24 cellular contexts compared by ENCODE assay signal in genomic region chr12:66312189-66312588, GRCh38. TPM values are rescaled to one million over a fixed set of nuclear protein-coding genes. Genes with fewer than 3 reads are reported as not detected.
DNase-seq lines count a peak whose midpoint lies in the region; ATAC-seq and TF ChIP-seq lines count a peak whose summit lies in the region.
"Had no signal": no experiment of that assay in that cellular context is flagged by ENCODE, and none has a peak within 500 bp of the region (broad histone marks: within the 10 kb centered on the region; RNA-seq: fewer than 3 reads in every experiment).

No MANE protein-coding gene starts in this region.

- H3K9me3 Mint-ChIP-seq in activated T-cell treated with anti-CD3 and anti-CD28 coated beads, Interleukin-2, amount 50 U/mL, for 4 hours: no peaks in the 10 kb centered on the region
- H3K9me3 Mint-ChIP-seq in activated T-helper 1 cell treated with anti-CD3 and anti-CD28 coated beads, Interleukin-12 subunit alpha, Interleukin-12 subunit beta, Interleukin-2, Interleukin-4 antibody, amounts not matched to agents 30 ng/mL and 10 ng/mL and 1 ng/mL, durations not matched to agents 14 hours and 24 hours and 36 hours: no peaks in the 10 kb centered on the region
- no peaks in the 10 kb centered on the region for H3K9me3 Mint-ChIP-seq in naive thymus-derived CD8-positive, alpha-beta T cell
- H3K9me3 Mint-ChIP-seq: stimulated activated memory B cell treated with anti-CD40 and anti-IgM and Interleukin-4, amounts not matched to agents 10 μg/mL and 1 μg/mL and 100 μg/mL, for 72 hours; WTC11 had no signal

- no peaks in the 10 kb centered on the region for H3K27me3 Mint-ChIP-seq in activated T-cell treated with anti-CD3 and anti-CD28 coated beads, Interleukin-2, amount 50 U/mL, for 4 hours (ENCODE audit: low read depth)
- no peaks in the 10 kb centered on the region for H3K27me3 Mint-ChIP-seq in activated T-helper 1 cell treated with anti-CD3 and anti-CD28 coated beads, Interleukin-12 subunit alpha, Interleukin-12 subunit beta, Interleukin-2, Interleukin-4 antibody, amounts not matched to agents 30 ng/mL and 10 ng/mL and 1 ng/mL, durations not matched to agents 14 hours and 24 hours and 36 hours (ENCODE audit: insufficient read depth)
- H3K27me3 Mint-ChIP-seq in naive thymus-derived CD8-positive, alpha-beta T cell: no peaks in the 10 kb centered on the region
- H3K27me3 Mint-ChIP-seq: memory B cell; stimulated activated memory B cell treated with anti-CD40 and anti-IgM and Interleukin-4, amounts not matched to agents 10 μg/mL and 1 μg/mL and 100 μg/mL, for 72 hours had no signal

- no peaks in the 10 kb centered on the region for H3K9me3 ChIP-seq in HEK293 (ENCODE audit: control insufficient read depth, insufficient read depth, low read depth, low read length)
- H3K9me3 ChIP-seq: gastroesophageal sphincter, neutrophil, psoas muscle, sigmoid colon had no signal

- peaks cover 4% of the 10 kb centered on the region for H3K4me1 ChIP-seq in HEK293 (ENCODE audit: control insufficient read depth, insufficient read depth, low read length)
- H3K4me1 ChIP-seq: gastroesophageal sphincter, psoas muscle, sigmoid colon had no signal

- no peak for ATAC-seq in activated T-cell treated with anti-CD3 and anti-CD28 coated beads, Interleukin-2, amount 50 U/mL, for 4 hours
- no peak for ATAC-seq in naive thymus-derived CD8-positive, alpha-beta T cell
- ATAC-seq: gastroesophageal sphincter; left lobe of liver; psoas muscle; SK-N-SH treated with all-trans-retinoic acid at 6 μM for 48 hours; stimulated activated memory B cell treated with anti-CD40 and anti-IgM and Interleukin-4, amounts not matched to agents 10 μg/mL and 1 μg/mL and 100 μg/mL, for 72 hours; WTC11 had no signal

- CTCF ChIA-PET in HEK293 (lab: Yijun Ruan, JAX): interaction anchor here (0.6 kb wide), 1 partner anchor 1067 kb away, joined by 4 read pairs; no protein-coding TSS in a partner anchor
- CTCF ChIA-PET in GM10248 (lab: Yijun Ruan, JAX): interaction anchor here (1.0 to 2.3 kb wide), 4 partner anchors 9 to 97 kb away, joined by 3 to 6 read pairs (median 4); partner anchors contain the start of gene HELB

- peaks cover 78% of the 10 kb centered on the region for H3K4me1 Mint-ChIP-seq in activated T-cell treated with anti-CD3 and anti-CD28 coated beads, Interleukin-2, amount 50 U/mL, for 4 hours (ENCODE audit: low read depth)
- H3K4me1 Mint-ChIP-seq in activated T-helper 1 cell treated with anti-CD3 and anti-CD28 coated beads, Interleukin-12 subunit alpha, Interleukin-12 subunit beta, Interleukin-2, Interleukin-4 antibody, amounts not matched to agents 30 ng/mL and 10 ng/mL and 1 ng/mL, durations not matched to agents 14 hours and 24 hours and 36 hours (ENCODE audit: low read depth): peaks cover 75% of the 10 kb centered on the region
- peaks cover 35 to 78% (median 71%) of the 10 kb centered on the region in 4 donors for H3K4me1 Mint-ChIP-seq in naive thymus-derived CD8-positive, alpha-beta T cell
- H3K4me1 Mint-ChIP-seq: WTC11 had no signal

- no peak overlapping the region for H3K4me3 ChIP-seq in HEK293 (ENCODE audit: low read depth, low read length)
- H3K4me3 ChIP-seq: gastroesophageal sphincter, psoas muscle, sigmoid colon had no signal

- POLR2A ChIA-PET in HEK293 (lab: Yijun Ruan, JAX): interaction anchor here (1.4 kb wide), 1 partner anchor 10 kb away, joined by 8 read pairs; the partner anchor contains the start of gene HELB
- POLR2A ChIA-PET in naive thymus-derived CD8-positive, alpha-beta T cell (lab: Charles Lee): interaction anchor here (1.2 to 3.5 kb wide), 2 partner anchors 10 to 23 kb away, joined by 3 to 11 read pairs; partner anchors contain the start of gene HELB
- POLR2A ChIA-PET in GM10248 (lab: Yijun Ruan, JAX): interaction anchor here (0.5 kb wide), 1 partner anchor 1121 kb away, joined by 12 read pairs; no protein-coding TSS in a partner anchor

- intact Hi-C loops in activated T-helper 1 cell treated with anti-CD3 and anti-CD28 coated beads, Interleukin-12 subunit alpha, Interleukin-12 subunit beta, Interleukin-2, Interleukin-4 antibody, amounts not matched to agents 30 ng/mL and 10 ng/mL and 1 ng/mL, durations not matched to agents 14 hours and 24 hours and 36 hours (cut with micrococcal nuclease): loop anchor here (1.0 kb wide), 1 partner anchor 8 kb away; no protein-coding TSS in a partner anchor

- H3K4me3 Mint-ChIP-seq in activated T-cell treated with anti-CD3 and anti-CD28 coated beads, Interleukin-2, amount 50 U/mL, for 4 hours: peak overlapping the region; percentile 37
- peak overlapping the region; percentile 34 for H3K4me3 Mint-ChIP-seq in activated T-helper 1 cell treated with anti-CD3 and anti-CD28 coated beads, Interleukin-12 subunit alpha, Interleukin-12 subunit beta, Interleukin-2, Interleukin-4 antibody, amounts not matched to agents 30 ng/mL and 10 ng/mL and 1 ng/mL, durations not matched to agents 14 hours and 24 hours and 36 hours
- H3K4me3 Mint-ChIP-seq in naive thymus-derived CD8-positive, alpha-beta T cell: peak overlapping the region; percentile 40 to 78 (median 67)
- H3K4me3 Mint-ChIP-seq: memory B cell; stimulated activated memory B cell treated with anti-CD40 and anti-IgM and Interleukin-4, amounts not matched to agents 10 μg/mL and 1 μg/mL and 100 μg/mL, for 72 hours; WTC11 had no signal

- DNase-seq in activated T-cell treated with anti-CD3 and anti-CD28 coated beads, Interleukin-2, amount 50 U/mL, for 4 hours: no peak
- no peak for DNase-seq in activated T-cell treated with anti-CD3 and anti-CD28 coated beads, Interleukin-2, amount 50 U/mL, for 48 hours
- DNase-seq in activated T-helper 1 cell treated with anti-CD3 and anti-CD28 coated beads, Interleukin-12 subunit alpha, Interleukin-12 subunit beta, Interleukin-2, Interleukin-4 antibody, amounts not matched to agents 30 ng/mL and 10 ng/mL and 1 ng/mL, durations not matched to agents 14 hours and 24 hours and 36 hours (ENCODE audit: low spot score): no peak
- no peak for DNase-seq in naive thymus-derived CD8-positive, alpha-beta T cell
- no peak for DNase-seq in GM19240 (ENCODE audit: insufficient read length, low spot score)
- DNase-seq in GM10248 (ENCODE audit: extremely low spot score): no peak
- DNase-seq: activated CD8-positive, alpha-beta memory T cell treated with anti-CD3 and anti-CD28 coated beads for 24 hours; C1 segment of cervical spinal cord; hippocampal formation; KG1; NCI-H446 treated with DMSO at 0.1 percent for 48 hours; OCI-M1; psoas muscle; sigmoid colon; stimulated activated CD4-positive, alpha-beta T cell treated with anti-CD3 and anti-CD28 coated beads, Interleukin-4, amount 100 ng/mL, for 24 hours; T1000 had no signal

- H3K36me3 ChIP-seq in HEK293 (ENCODE audit: control insufficient read depth in 2 of 2, insufficient read depth in 1 of 2, low read length in 2 of 2): peaks cover 0 to 28% of the 10 kb centered on the region in 2 experiments; a peak in 2 of 3 replicates

- peaks cover 56% of the 10 kb centered on the region for H3K36me3 Mint-ChIP-seq in activated T-cell treated with anti-CD3 and anti-CD28 coated beads, Interleukin-2, amount 50 U/mL, for 4 hours (ENCODE audit: insufficient read depth)
- peaks cover 53% of the 10 kb centered on the region for H3K36me3 Mint-ChIP-seq in activated T-helper 1 cell treated with anti-CD3 and anti-CD28 coated beads, Interleukin-12 subunit alpha, Interleukin-12 subunit beta, Interleukin-2, Interleukin-4 antibody, amounts not matched to agents 30 ng/mL and 10 ng/mL and 1 ng/mL, durations not matched to agents 14 hours and 24 hours and 36 hours (ENCODE audit: low read depth)
- H3K36me3 Mint-ChIP-seq in naive thymus-derived CD8-positive, alpha-beta T cell: peaks cover 8 to 90% (median 50%) of the 10 kb centered on the region in 3 donors

- H3K27ac Mint-ChIP-seq in activated T-helper 1 cell treated with anti-CD3 and anti-CD28 coated beads, Interleukin-12 subunit alpha, Interleukin-12 subunit beta, Interleukin-2, Interleukin-4 antibody, amounts not matched to agents 30 ng/mL and 10 ng/mL and 1 ng/mL, durations not matched to agents 14 hours and 24 hours and 36 hours: peak overlapping the region; percentile 42
- peak overlapping the region in 9 of 10 donors; percentile 1 to 54 (median 21) for H3K27ac Mint-ChIP-seq in naive thymus-derived CD8-positive, alpha-beta T cell
- H3K27ac Mint-ChIP-seq: memory B cell; stimulated activated memory B cell treated with anti-CD40 and anti-IgM and Interleukin-4, amounts not matched to agents 10 μg/mL and 1 μg/mL and 100 μg/mL, for 72 hours; WTC11 had no signal

- H3K27ac ChIP-seq in HEK293 (ENCODE audit: extremely low read depth, low read depth, low read length): no peak overlapping the region
- H3K27ac ChIP-seq: gastroesophageal sphincter, neutrophil, psoas muscle, sigmoid colon had no signal

- TF ChIP-seq CTCF in HEK293 (tag by site-specific recombination; IDR thresholded peaks at IDR 0.05): no peak
- no peak for TF ChIP-seq CTCF in GM10248 (IDR thresholded peaks at IDR 0.05; ENCODE audit: control extremely low read depth, extremely low read depth, low read depth, missing control alignments)

TF ChIP-seq in HEK293, 187 proteins besides CTCF, POLR2A, EP300 and RAD21:
- TF ChIP-seq ZNF623 (tag by site-specific recombination; IDR thresholded peaks at IDR 0.05): no peak
- TF ChIP-seq FEZF1 (tag by site-specific recombination; IDR thresholded peaks at IDR 0.05): peak; percentile 62
TF ChIP-seq in HEK293: peak in this region for 1.

RNA-seq across cellular contexts. Expression of gene HELB, which starts 9.9 kb away (rescaled TPM):
- total RNA-seq in activated T-cell treated with anti-CD3 and anti-CD28 coated beads, Interleukin-2, amount 50 U/mL, for 4 hours: 10 to 100 TPM in 2 of 3 donors, 1 to 10 TPM in 1; 9.0 to 14.6 (median 13.5) TPM
- 20.5 and 21.5 TPM in 2 replicates for total RNA-seq in activated T-helper 1 cell treated with anti-CD3 and anti-CD28 coated beads, Interleukin-12 subunit alpha, Interleukin-12 subunit beta, Interleukin-2, Interleukin-4 antibody, amounts not matched to agents 30 ng/mL and 10 ng/mL and 1 ng/mL, durations not matched to agents 14 hours and 24 hours and 36 hours
- 10 to 100 TPM; 30.4 to 32.0 TPM for total RNA-seq in naive thymus-derived CD8-positive, alpha-beta T cell
- 10 to 100 TPM; 22.0 to 28.7 (median 27.6) TPM for polyA plus RNA-seq in naive thymus-derived CD8-positive, alpha-beta T cell
